8 cellular contexts compared by ENCODE assay signal in genomic region chr1:94720091-94720793, GRCh38.
A peak's percentile ranks its signal among the peaks of the same experiment; 100 is the strongest.
DNase-seq lines count a peak whose midpoint lies in the region; ATAC-seq and TF ChIP-seq lines count a peak whose summit lies in the region.

No MANE protein-coding gene starts in this region.

- ATAC-seq in GM18498 (IDR thresholded peaks at IDR 0.05; ENCODE audit: unreplicated experiment) (peak; percentile 100), GM21423 (IDR thresholded peaks at IDR 0.05; ENCODE audit: unreplicated experiment) (peak; percentile 99), HG03520 (IDR thresholded peaks at IDR 0.05; ENCODE audit: unreplicated experiment) (peak; percentile 99), left cardiac atrium (peak; percentile 30 to 57)

- in situ Hi-C loops in HAP-1 (cut with MboI; ENCODE audit: low sequenced_read_pairs): no loop called here

- TF ChIP-seq POLR2A in breast epithelium (IDR thresholded peaks at IDR 0.05): no peak

- H3K36me3 ChIP-seq in breast epithelium: no peaks in the 10 kb centered on the region
- H3K36me3 ChIP-seq in HAP-1 (replicated peaks): no peaks in the 10 kb centered on the region

- H3K9me3 ChIP-seq in breast epithelium (no peaks in the 10 kb centered on the region), HAP-1 (no peaks in the 10 kb centered on the region)

- DNase-seq in left cardiac atrium: no peak
- DNase-seq in breast epithelium (ENCODE audit: low spot score in 2 of 2): no peak
- DNase-seq in HAP-1 (ENCODE audit: low spot score in 2 of 2): no peak
- DNase-seq in NCI-H187 (lab: John Stamatoyannopoulos, UW): no peak
- DNase-seq in foreskin melanocyte: no peak

- intact Hi-C loops in left cardiac atrium (cut with DNase I): no loop called here
- intact Hi-C loops in breast epithelium (cut with DNase I; ENCODE audit: low total_unique reads): no loop called here

- no peak overlapping the region for H3K27ac ChIP-seq in breast epithelium

- no peaks in the 10 kb centered on the region for H3K27me3 ChIP-seq in breast epithelium
- no peaks in the 10 kb centered on the region for H3K27me3 ChIP-seq in HAP-1 (ENCODE audit: low read depth)

- no peak for TF ChIP-seq CTCF in breast epithelium (IDR thresholded peaks at IDR 0.05)

- H3K4me3 ChIP-seq in breast epithelium (no peak overlapping the region), HAP-1 (no peak overlapping the region)

- H3K4me1 ChIP-seq in breast epithelium (no peaks in the 10 kb centered on the region), HAP-1 (no peaks in the 10 kb centered on the region)

Comparison
In these comparisons a context has a peak if more than half of its experiments do, and no peak if none do; other contexts are left out.
1. ATAC-seq: peak in every context shown above with its lines; median percentile 100 in GM18498; 99 in GM21423; 99 in HG03520; 44 in left cardiac atrium.